Comparison of ENCODE assay signal across 9 cellular contexts in genomic region chr18:67514901-67515540, GRCh38. TPM values are rescaled to one million over a fixed set of nuclear protein-coding genes. Genes with fewer than 3 reads are reported as not detected.
DNase-seq lines count a peak whose midpoint lies in the region; ATAC-seq and TF ChIP-seq lines count a peak whose summit lies in the region.
"Had no signal": no experiment of that assay in that cellular context is flagged by ENCODE, and none has a peak within 500 bp of the region (broad histone marks: within the 10 kb centered on the region; RNA-seq: fewer than 3 reads in every experiment).

No MANE protein-coding gene starts in this region.

- no peak overlapping the region for H3K27ac ChIP-seq in colonic mucosa

- H3K36me3 ChIP-seq in BJ (ENCODE audit: control insufficient read depth, insufficient read depth, low read length) (peaks cover 3% of the 10 kb centered on the region; the same call in 1 of the 2 replicates), colonic mucosa (no peaks in the 10 kb centered on the region)
- H3K36me3 ChIP-seq: adrenal gland had no signal

- H3K9me3 ChIP-seq in colonic mucosa = no peaks in the 10 kb centered on the region
- H3K9me3 ChIP-seq: adrenal gland had no signal

- H3K27me3 ChIP-seq in BJ (ENCODE audit: control insufficient read depth, insufficient read depth, low read length) (no peaks in the 10 kb centered on the region), colonic mucosa (no peaks in the 10 kb centered on the region)
- H3K27me3 ChIP-seq: adrenal gland had no signal

- no peaks in the 10 kb centered on the region for H3K4me1 ChIP-seq in colonic mucosa

- peak overlapping the region; percentile 86 to 92 (median 90) for H3K4me3 Mint-ChIP-seq in IgD-negative memory B cell
- peak overlapping the region; percentile 77 to 100 (median 96) for H3K4me3 Mint-ChIP-seq in naive thymus-derived CD8-positive, alpha-beta T cell

- CTCF ChIA-PET in BJ (lab: Yijun Ruan, JAX) = interaction anchor here (1.0 to 3.5 kb wide), 8 partner anchors 13 to 1162 kb away, joined by 3 to 11 read pairs (median 5); no protein-coding TSS in a partner anchor

- TF ChIP-seq CTCF in BJ (IDR thresholded peaks at IDR 0.05; ENCODE audit: insufficient read depth, low read depth, low read length) (no peak), colonic mucosa (IDR thresholded peaks at IDR 0.05) (no peak)

- ATAC-seq in naive thymus-derived CD8-positive, alpha-beta T cell = no peak
- ATAC-seq in GM19351 (IDR thresholded peaks at IDR 0.05; ENCODE audit: unreplicated experiment) (no peak), GM21723 (IDR thresholded peaks at IDR 0.05; ENCODE audit: unreplicated experiment) (no peak), HG03139 (IDR thresholded peaks at IDR 0.05; ENCODE audit: unreplicated experiment) (no peak)

- peaks cover 9% of the 10 kb centered on the region for H3K27me3 Mint-ChIP-seq in IgD-negative memory B cell
- peaks cover 0 to 7% (median 0%) of the 10 kb centered on the region in 5 donors for H3K27me3 Mint-ChIP-seq in naive thymus-derived CD8-positive, alpha-beta T cell

- H3K27ac Mint-ChIP-seq in IgD-negative memory B cell = no peak overlapping the region
- H3K27ac Mint-ChIP-seq in naive thymus-derived CD8-positive, alpha-beta T cell = peak overlapping the region in 8 of 10 donors; percentile 5 to 93 (median 56)

- intact Hi-C loops in colonic mucosa (cut with DNase I) = no loop called here

- no peak overlapping the region for H3K9ac ChIP-seq in colonic mucosa (ENCODE audit: low read depth in 2 of 2, low read length in 2 of 2)

- H3K4me3 ChIP-seq in BJ (ENCODE audit: low read depth, low read length) (peak overlapping the region; percentile 70), colonic mucosa (peak overlapping the region; percentile 51)

- H3K9me3 Mint-ChIP-seq in IgD-negative memory B cell = no peaks in the 10 kb centered on the region
- H3K9me3 Mint-ChIP-seq in naive thymus-derived CD8-positive, alpha-beta T cell = peaks cover 0 to 9% (median 0%) of the 10 kb centered on the region in 9 donors

- H3K36me3 Mint-ChIP-seq in IgD-negative memory B cell = no peaks in the 10 kb centered on the region
- peaks cover 0 to 18% (median 3%) of the 10 kb centered on the region in 3 donors for H3K36me3 Mint-ChIP-seq in naive thymus-derived CD8-positive, alpha-beta T cell

- DNase-seq in BJ (ENCODE audit: low read depth) (no peak), colonic mucosa (no peak), anterior cingulate cortex (lab: John Stamatoyannopoulos, UW) (no peak)
- peak in 3 of 10 donors; percentile 14 to 24 (median 21) for DNase-seq in naive thymus-derived CD8-positive, alpha-beta T cell

- H3K4me1 Mint-ChIP-seq in IgD-negative memory B cell = peaks cover 9 to 12% (median 12%) of the 10 kb centered on the region in 3 donors
- H3K4me1 Mint-ChIP-seq in naive thymus-derived CD8-positive, alpha-beta T cell = peaks cover 14 to 39% (median 33%) of the 10 kb centered on the region in 4 donors

- POLR2A ChIA-PET in BJ (lab: Charles Lee) = interaction anchor here (0.7 kb wide), 1 partner anchor 253 kb away, joined by 3 read pairs; no protein-coding TSS in a partner anchor
- POLR2A ChIA-PET in naive thymus-derived CD8-positive, alpha-beta T cell (lab: Charles Lee) = no interaction called here

RNA-seq across cellular contexts. Expression of gene DSEL, which starts 1.5 kb away (rescaled TPM):
- 19.9 and 44.5 TPM in 2 replicates for polyA plus RNA-seq in BJ (2011; rRNA removed)
- polyA minus RNA-seq in BJ (2011; rRNA and poly(A)+ RNA removed) = 59.5 and 63.4 TPM in 2 replicates
- not detected for polyA plus RNA-seq in IgD-negative memory B cell
- 1 to 10 TPM in 1 of 2 donors, under 1 TPM in 1; 0.72 to 1.6 TPM for total RNA-seq in colonic mucosa
- 1 to 10 TPM; 2.5 to 2.9 TPM for total RNA-seq in naive thymus-derived CD8-positive, alpha-beta T cell
- 1 to 10 TPM; 3.3 to 5.5 (median 4.5) TPM for polyA plus RNA-seq in naive thymus-derived CD8-positive, alpha-beta T cell

Comparison
In these comparisons a context has a peak if more than half of its experiments do, and no peak if none do; other contexts are left out.
1. H3K27ac Mint-ChIP-seq: peak in naive thymus-derived CD8-positive, alpha-beta T cell (8 of 10); none in IgD-negative memory B cell (0 of 3).